8 cellular contexts compared by ENCODE assay signal in genomic region chrX:102516314-102516936, GRCh38. TPM values are rescaled to one million over a fixed set of nuclear protein-coding genes. Genes with fewer than 3 reads are reported as not detected.
A peak's percentile ranks its signal among the peaks of the same experiment; 100 is the strongest.
DNase-seq lines count a peak whose midpoint lies in the region; ATAC-seq and TF ChIP-seq lines count a peak whose summit lies in the region.

Gene TMSB15A (minus strand): TSS chrX:102516739.

- ATAC-seq in HG02623 (IDR thresholded peaks at IDR 0.05; ENCODE audit: unreplicated experiment): peak; percentile 87

- no peaks in the 10 kb centered on the region for H3K36me3 ChIP-seq in kidney epithelial cell (ENCODE audit: control insufficient read depth, insufficient read depth, low read length)

- TF ChIP-seq CTCF in choroid plexus epithelial cell (conservative IDR thresholded peaks at IDR 0.05; ENCODE audit: low read depth, low read length) (no peak), kidney epithelial cell (IDR thresholded peaks at IDR 0.05; ENCODE audit: insufficient read depth, low read length, poor library complexity, severe bottlenecking) (no peak)

- H3K27me3 ChIP-seq in kidney epithelial cell (ENCODE audit: control insufficient read depth, insufficient read depth, low read length): no peaks in the 10 kb centered on the region

- peak within 1 kb of the TSS; percentile 55 for H3K4me3 ChIP-seq in choroid plexus epithelial cell (ENCODE audit: low read depth, low read length)
- peak within 1 kb of the TSS; percentile 36 for H3K4me3 ChIP-seq in kidney epithelial cell (ENCODE audit: low read depth, low read length)

- DNase-seq in DMS79 treated with DMSO at 0.1 percent for 48 hours (lab: John Stamatoyannopoulos, UW) (peak; percentile 67), NCI-H2081 treated with DMSO at 0.1 percent for 48 hours (lab: John Stamatoyannopoulos, UW) (peak; percentile 35), choroid plexus epithelial cell (ENCODE audit: low read depth) (peak; percentile 40), kidney epithelial cell (ENCODE audit: low read depth) (no peak), LoVo (ENCODE audit: low spot score) (no peak)
- DNase-seq in activated CD4-positive, alpha-beta T cell treated with anti-CD3 and anti-CD28 coated beads for 4 hours: peak; percentile 49 to 54
- peak; percentile 16 to 38 for DNase-seq in stimulated activated CD4-positive, alpha-beta T cell treated with anti-CD3 and anti-CD28 coated beads, Interleukin-15, amount 100 ng/mL, for 48 hours (ENCODE audit: low read depth in 2 of 2)

RNA-seq across cellular contexts. Expression of gene TMSB15A, which starts in this region (rescaled TPM):
- total RNA-seq in kidney epithelial cell: 4.9 and 6.2 TPM in 2 replicates

Comparison
In these comparisons a context has a peak if more than half of its experiments do, and no peak if none do; other contexts are left out.
1. DNase-seq: peak in DMS79 treated with DMSO at 0.1 percent for 48 hours (single experiment), NCI-H2081 treated with DMSO at 0.1 percent for 48 hours (single experiment), activated CD4-positive, alpha-beta T cell treated with anti-CD3 and anti-CD28 coated beads for 4 hours (2 of 2), choroid plexus epithelial cell (single experiment) and stimulated activated CD4-positive, alpha-beta T cell treated with anti-CD3 and anti-CD28 coated beads, Interleukin-15, amount 100 ng/mL, for 48 hours (2 of 2); none in kidney epithelial cell (single experiment) and LoVo (single experiment).